Comparison of ENCODE assay signal across 8 cellular contexts in the genomic region with DNA sequence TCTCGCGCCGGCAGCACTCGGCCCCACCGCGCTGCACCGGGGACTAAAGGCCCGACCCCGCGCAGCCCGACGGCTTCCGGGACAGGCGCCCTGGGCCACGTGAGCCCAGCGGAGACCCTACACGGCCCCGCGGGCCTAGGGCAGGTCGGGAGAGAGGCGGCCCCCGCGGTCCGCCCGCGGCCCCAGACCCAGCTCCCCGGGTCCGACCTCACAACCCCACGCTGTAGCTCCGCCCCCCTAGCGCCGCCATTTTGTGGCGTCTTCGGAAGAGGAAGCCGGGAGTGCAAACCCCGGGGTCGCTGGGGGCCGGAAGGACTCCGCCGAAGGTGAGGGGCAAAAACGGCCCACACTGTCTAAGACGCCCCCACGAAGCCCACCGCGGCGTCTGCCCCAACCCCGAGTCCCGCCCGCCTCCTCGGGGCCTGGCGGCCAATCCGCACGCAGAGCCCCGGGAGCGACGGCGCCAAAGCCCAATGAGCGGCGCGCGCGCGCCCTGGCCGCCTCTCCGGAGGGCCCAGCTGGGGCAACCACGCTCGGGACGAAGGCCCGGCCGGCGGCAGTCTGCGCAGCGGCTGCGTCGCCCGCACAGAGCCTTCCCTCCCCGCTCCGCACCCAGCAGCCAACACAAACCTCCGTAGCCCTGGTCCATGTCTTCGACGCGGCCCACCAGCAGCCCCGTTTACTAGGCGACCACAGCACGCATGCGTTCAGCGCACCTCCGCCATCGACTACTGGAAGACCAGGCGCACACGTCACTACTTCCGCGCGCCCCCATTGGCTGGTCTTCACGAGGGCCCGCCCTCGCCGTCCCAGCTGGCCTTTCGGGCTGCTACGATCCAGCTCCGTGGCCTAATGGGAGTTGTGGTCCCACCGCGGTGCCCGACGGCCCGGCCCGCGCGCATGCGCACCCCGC. TPM values are rescaled to one million over a fixed set of nuclear protein-coding genes. Genes with fewer than 3 reads are reported as not detected.
DNase-seq lines count a peak whose midpoint lies in the region; ATAC-seq and TF ChIP-seq lines count a peak whose summit lies in the region.

Gene AKAP8 (minus strand): TSS at position 705 of the 913 bp plus-strand sequence. CDS start 56 bp downstream, at position 649.

- H3K36me3 ChIP-seq in KOPT-K1 (ENCODE audit: insufficient read depth, low read length): peaks cover 39% of the 10 kb centered on the region
- peaks cover 0 to 4% (median 0%) of the 10 kb centered on the region in 3 donors for H3K36me3 ChIP-seq in Peyer's patch
- no peaks in the 10 kb centered on the region for H3K36me3 ChIP-seq in muscle layer of colon (ENCODE audit: insufficient read depth, low read length)

- TF ChIP-seq POLR2A in Peyer's patch (IDR thresholded peaks at IDR 0.05): peak; percentile 58 to 82

- H3K9me3 ChIP-seq in KOPT-K1 (ENCODE audit: insufficient read depth, low read length, poor library complexity, severe bottlenecking): no peaks in the 10 kb centered on the region
- H3K9me3 ChIP-seq in Peyer's patch: no peaks in the 10 kb centered on the region
- H3K9me3 ChIP-seq in muscle layer of colon (ENCODE audit: low read length): no peaks in the 10 kb centered on the region

- peak within 1 kb of the TSS; percentile 82 for H3K9ac ChIP-seq in muscle layer of colon (ENCODE audit: low read length)

- DNase-seq in DMS79 treated with DMSO at 0.1 percent for 48 hours (lab: John Stamatoyannopoulos, UW) (peak; percentile 95), Peyer's patch (peak; percentile 97 to 99 (median 99))
- peak; percentile 98 for DNase-seq in activated T-cell treated with anti-CD3 and anti-CD28 coated beads, Interleukin-2, amount 50 U/mL, for 48 hours
- DNase-seq in stimulated activated CD8-positive, alpha-beta memory T cell treated with anti-CD3 and anti-CD28 coated beads, Interleukin-7, amount 100 ng/mL, for 1 hour (ENCODE audit: low read depth in 2 of 2): peak; percentile 96

- no peaks in the 10 kb centered on the region for H3K27me3 ChIP-seq in Peyer's patch
- H3K27me3 ChIP-seq in muscle layer of colon (ENCODE audit: control insufficient read depth in 1 of 2, insufficient read depth in 2 of 2, low read length in 2 of 2): no peaks in the 10 kb centered on the region

- no peak for TF ChIP-seq CTCF in Peyer's patch (IDR thresholded peaks at IDR 0.05)

- H3K27ac ChIP-seq in KOPT-K1 (ENCODE audit: low read depth, low read length, poor library complexity, severe bottlenecking) (peak within 1 kb of the TSS; percentile 88), Peyer's patch (peak within 1 kb of the TSS; percentile 94 to 99 (median 94)), muscle layer of colon (ENCODE audit: low read depth, low read length) (peak within 1 kb of the TSS; percentile 97)

- peak within 1 kb of the TSS; percentile 89 to 98 (median 94) for H3K4me3 ChIP-seq in Peyer's patch
- peak within 1 kb of the TSS; percentile 85 to 92 for H3K4me3 ChIP-seq in muscle layer of colon (ENCODE audit: low read depth in 1 of 2, low read length in 2 of 2)

- H3K4me1 ChIP-seq in Peyer's patch (peaks cover 4 to 41% (median 17%) of the 10 kb centered on the region in 4 donors), muscle layer of colon (ENCODE audit: insufficient read depth, low read length) (peaks cover 33% of the 10 kb centered on the region)

- ATAC-seq in GM21825 (IDR thresholded peaks at IDR 0.05; ENCODE audit: unreplicated experiment) (peak; percentile 76), esophagus mucosa (peak; percentile 95)

RNA-seq across cellular contexts. Expression of gene AKAP8, which starts in this region (rescaled TPM):
- total RNA-seq in Peyer's patch (10 to 100 TPM; 27.1 to 86.6 (median 58.5) TPM), esophagus mucosa (22.0 TPM)

Comparison
In these comparisons a context has a peak if more than half of its experiments do, and no peak if none do; other contexts are left out.
1. Peak in every context shown above with its lines: DNase-seq, ATAC-seq, H3K4me3 ChIP-seq and H3K27ac ChIP-seq.